Comparison of ENCODE assay signal across 9 cellular contexts in genomic region chr5:133049726-133050048, GRCh38. TPM values are rescaled to one million over a fixed set of nuclear protein-coding genes. Genes with fewer than 3 reads are reported as not detected.
DNase-seq lines count a peak whose midpoint lies in the region; ATAC-seq, FAIRE-seq and TF ChIP-seq lines count a peak whose summit lies in the region.
"Had no signal": no experiment of that assay in that cellular context is flagged by ENCODE, and none has a peak within 500 bp of the region (broad histone marks: within the 10 kb centered on the region; RNA-seq: fewer than 3 reads in every experiment).

No MANE protein-coding gene starts in this region.

- peak overlapping the region; percentile 7 to 32 for H3K27ac ChIP-seq in breast epithelium
- no peak overlapping the region for H3K27ac ChIP-seq in mammary epithelial cell (ENCODE audit: insufficient read depth, low read depth, low read length)
- H3K27ac ChIP-seq in Panc1 (ENCODE audit: low read length): peak overlapping the region; percentile 99
- peak overlapping the region; percentile 61 for H3K27ac ChIP-seq in hepatocyte
- peak overlapping the region; percentile 97 to 99 for H3K27ac ChIP-seq in thoracic aorta
- H3K27ac ChIP-seq in esophagus squamous epithelium: peak overlapping the region in 1 of 4 donors; percentile 6
- H3K27ac ChIP-seq: neutrophil had no signal

- no peaks in the 10 kb centered on the region for H3K27me3 Mint-ChIP-seq in natural killer cell treated with Interleukin-12 subunit alpha and Interleukin-12 subunit beta and Interleukin-15 and Interleukin-18, amount 100 ng/mL, for 72 hours

- H3K36me3 Mint-ChIP-seq in natural killer cell treated with Interleukin-12 subunit alpha and Interleukin-12 subunit beta and Interleukin-15 and Interleukin-18, amount 100 ng/mL, for 72 hours: no peaks in the 10 kb centered on the region

- 100% methylated on average over 1 of the region's 1 CpG for WGBS in mammary epithelial cell (ENCODE audit: low coverage, missing lambda C conversion rate)
- 4% methylated on average over 1 of the region's 1 CpG for WGBS in hepatocyte (ENCODE audit: low lambda C conversion rate, missing lambda C conversion rate)
- WGBS in esophagus squamous epithelium, 2 donors: 50 to 65% methylated on average over 1 of the region's 1 CpG

- no peak for TF ChIP-seq CTCF in breast epithelium (IDR thresholded peaks at IDR 0.05)
- TF ChIP-seq CTCF in mammary epithelial cell (conservative IDR thresholded peaks at IDR 0.05 in 1 of 2, IDR thresholded peaks at IDR 0.05 in 1 of 2; ENCODE audit: extremely low read depth in 1 of 2, insufficient read depth in 1 of 2, low read depth in 1 of 2, low read length in 2 of 2): no peak
- TF ChIP-seq CTCF in Panc1 (IDR thresholded peaks at IDR 0.05): no peak
- TF ChIP-seq CTCF in hepatocyte (IDR thresholded peaks at IDR 0.05; ENCODE audit: poor library complexity): no peak
- TF ChIP-seq CTCF in thoracic aorta (IDR thresholded peaks at IDR 0.05): no peak
- no peak for TF ChIP-seq CTCF in esophagus squamous epithelium (IDR thresholded peaks at IDR 0.05)

- H3K9ac ChIP-seq in mammary epithelial cell (ENCODE audit: insufficient read depth, low read length): no peak overlapping the region

- TF ChIP-seq POLR2A in breast epithelium (IDR thresholded peaks at IDR 0.05) (no peak), esophagus squamous epithelium (IDR thresholded peaks at IDR 0.05) (no peak), GM12891 (IDR thresholded peaks at IDR 0.05; ENCODE audit: low read depth, low read length) (no peak)

- peak overlapping the region in 1 of 2 donors; percentile 35 for H3K27ac Mint-ChIP-seq in natural killer cell treated with Interleukin-12 subunit alpha and Interleukin-12 subunit beta and Interleukin-15 and Interleukin-18, amount 100 ng/mL, for 72 hours

- intact Hi-C loops in breast epithelium (cut with DNase I; ENCODE audit: low total_unique reads) (no loop called here), mammary epithelial cell (cut with micrococcal nuclease) (no loop called here), Panc1 (cut with micrococcal nuclease; ENCODE audit: unreplicated experiment) (loop anchor here (5.0 kb wide), 1 partner anchor 87 kb away; the partner anchor contains the start of gene AFF4), esophagus squamous epithelium (cut with DNase I) (loop anchor here (10.0 kb wide), 1 partner anchor 85 kb away; the partner anchor contains the start of gene AFF4)

- DNase-seq in breast epithelium (ENCODE audit: low spot score in 2 of 2) (no peak), mammary epithelial cell (no peak), Panc1 (ENCODE audit: low read depth, low spot score) (no peak), hepatocyte (ENCODE audit: low spot score) (peak; percentile 37), thoracic aorta (ENCODE audit: low spot score) (no peak), esophagus squamous epithelium (lab: John Stamatoyannopoulos, UW) (no peak), GM12891 (ENCODE audit: insufficient read length, low spot score) (no peak)
- no peak for DNase-seq in natural killer cell treated with Interleukin-12 subunit alpha and Interleukin-12 subunit beta and Interleukin-15 and Interleukin-18, amount 100 ng/mL, for 72 hours (ENCODE audit: low spot score)

- no peak overlapping the region for H3K4me3 Mint-ChIP-seq in natural killer cell treated with Interleukin-12 subunit alpha and Interleukin-12 subunit beta and Interleukin-15 and Interleukin-18, amount 100 ng/mL, for 72 hours

- peaks cover 16 to 17% of the 10 kb centered on the region in 2 donors for H3K4me1 Mint-ChIP-seq in natural killer cell treated with Interleukin-12 subunit alpha and Interleukin-12 subunit beta and Interleukin-15 and Interleukin-18, amount 100 ng/mL, for 72 hours (ENCODE audit: low read depth in 2 of 2)

- peak; percentile 43; the same call in 1 of the 2 replicates for ATAC-seq in Panc1
- no peak for ATAC-seq in thoracic aorta (ENCODE audit: insufficient number of reproducible peaks, low FRiP score, low read depth)
- ATAC-seq in natural killer cell treated with Interleukin-12 subunit alpha and Interleukin-12 subunit beta and Interleukin-15 and Interleukin-18, amount 100 ng/mL, for 72 hours: no peak

- H3K4me1 ChIP-seq in breast epithelium (peaks cover 0 to 10% of the 10 kb centered on the region in 2 donors), mammary epithelial cell (ENCODE audit: insufficient read depth, low read length) (peaks cover 6% of the 10 kb centered on the region), Panc1 (ENCODE audit: control insufficient read depth, insufficient read depth, low read length) (peaks cover 36% of the 10 kb centered on the region), hepatocyte (ENCODE audit: insufficient read depth) (peaks cover 31% of the 10 kb centered on the region), thoracic aorta (ENCODE audit: control insufficient read depth in 1 of 2, low read depth in 2 of 2) (peaks cover 31 to 78% of the 10 kb centered on the region in 2 donors), esophagus squamous epithelium (peaks cover 4 to 36% (median 23%) of the 10 kb centered on the region in 3 donors)

- H3K9me3 ChIP-seq in breast epithelium (no peaks in the 10 kb centered on the region), mammary epithelial cell (replicated peaks; ENCODE audit: insufficient read depth, low read length) (no peaks in the 10 kb centered on the region), Panc1 (ENCODE audit: control insufficient read depth, insufficient read depth, low read depth, low read length) (no peaks in the 10 kb centered on the region), hepatocyte (ENCODE audit: low read depth) (no peaks in the 10 kb centered on the region), thoracic aorta (no peaks in the 10 kb centered on the region), esophagus squamous epithelium (no peaks in the 10 kb centered on the region)
- H3K9me3 ChIP-seq: neutrophil had no signal

- H3K79me2 ChIP-seq in mammary epithelial cell (ENCODE audit: insufficient read depth, low read length) (peaks cover 40% of the 10 kb centered on the region), hepatocyte (peaks cover 35% of the 10 kb centered on the region)

- H4K20me1 ChIP-seq in mammary epithelial cell (ENCODE audit: insufficient read depth, low read length) (no peaks in the 10 kb centered on the region), hepatocyte (ENCODE audit: insufficient read depth, poor library complexity, severe bottlenecking) (peaks cover 18% of the 10 kb centered on the region)

- H3K4me3 ChIP-seq in breast epithelium: no peak overlapping the region
- H3K4me3 ChIP-seq in mammary epithelial cell (replicated peaks in 1 of 3; ENCODE audit: insufficient read depth in 1 of 3, low read depth in 2 of 3, low read length in 3 of 3): no peak overlapping the region
- H3K4me3 ChIP-seq in Panc1 (ENCODE audit: low read depth in 2 of 2, low read length in 2 of 2): no peak overlapping the region; a peak in 1 of 4 replicates
- no peak overlapping the region for H3K4me3 ChIP-seq in hepatocyte
- peak overlapping the region; percentile 2 for H3K4me3 ChIP-seq in thoracic aorta
- no peak overlapping the region for H3K4me3 ChIP-seq in esophagus squamous epithelium

- H3K36me3 ChIP-seq in breast epithelium (no peaks in the 10 kb centered on the region), mammary epithelial cell (ENCODE audit: insufficient read depth, low read length) (no peaks in the 10 kb centered on the region), Panc1 (ENCODE audit: control insufficient read depth, insufficient read depth, low read length) (peaks cover 5% of the 10 kb centered on the region; the same call in 1 of the 2 replicates), hepatocyte (replicated peaks; ENCODE audit: insufficient read depth, low read depth) (no peaks in the 10 kb centered on the region), thoracic aorta (no peaks in the 10 kb centered on the region), esophagus squamous epithelium (no peaks in the 10 kb centered on the region)
- H3K36me3 ChIP-seq: neutrophil had no signal

- H2AFZ ChIP-seq in mammary epithelial cell (ENCODE audit: low read depth, low read length) (no peak overlapping the region), hepatocyte (no peak overlapping the region)

- in situ Hi-C loops in mammary epithelial cell (cut with MboI; ENCODE audit: low sequenced_read_pairs in 2 of 2): loop anchor here in 1 of 2 donors (5.0 kb wide), 1 partner anchor 87 kb away; the partner anchor contains the start of gene AFF4
- in situ Hi-C loops in Panc1 (cut with HindIII; ENCODE audit: low pct_unique_long_range_greater_than_20kb, low sequenced_read_pairs): no loop called here

- CTCF ChIA-PET in mammary epithelial cell (lab: Charles Lee; ENCODE audit: low non-redundant PET): no interaction called here
- CTCF ChIA-PET in Panc1 (lab: Charles Lee): no interaction called here

- dilution Hi-C loops in mammary epithelial cell (cut with HindIII; ENCODE audit: low sequenced_read_pairs): loop anchor here (5.0 kb wide), 1 partner anchor 87 kb away; the partner anchor contains the start of gene AFF4

- FAIRE-seq in GM12891 (lab: Jason Lieb, UNC): no peak

- POLR2A ChIA-PET in Panc1 (lab: Charles Lee): interaction anchor here (0.5 kb wide), 1 partner anchor 10 kb away, joined by 3 read pairs; no protein-coding TSS in a partner anchor

- no peaks in the 10 kb centered on the region for H3K9me3 Mint-ChIP-seq in natural killer cell treated with Interleukin-12 subunit alpha and Interleukin-12 subunit beta and Interleukin-15 and Interleukin-18, amount 100 ng/mL, for 72 hours

- H3K4me2 ChIP-seq in mammary epithelial cell (ENCODE audit: insufficient read depth, low read depth, low read length) (no peak overlapping the region), hepatocyte (peak overlapping the region; percentile 74)

- H3K27me3 ChIP-seq in breast epithelium: no peaks in the 10 kb centered on the region
- no peaks in the 10 kb centered on the region for H3K27me3 ChIP-seq in mammary epithelial cell (ENCODE audit: insufficient read depth, low read length)
- no peaks in the 10 kb centered on the region for H3K27me3 ChIP-seq in Panc1 (ENCODE audit: control insufficient read depth, insufficient read depth, low read length)
- H3K27me3 ChIP-seq in hepatocyte: no peaks in the 10 kb centered on the region
- H3K27me3 ChIP-seq in thoracic aorta (replicated peaks; ENCODE audit: insufficient read depth): no peaks in the 10 kb centered on the region
- H3K27me3 ChIP-seq in esophagus squamous epithelium: no peaks in the 10 kb centered on the region

- no TSS peak for BruUV-seq in mammary epithelial cell (replicated peaks; lab: Mats Ljungman, UMichigan)
- no TSS peak for BruUV-seq in Panc1 (replicated peaks; lab: Mats Ljungman, UMichigan)

- no peaks in the 10 kb centered on the region for H3K9me2 ChIP-seq in hepatocyte (replicated peaks; ENCODE audit: insufficient read depth)

RNA-seq across cellular contexts. Expression of gene HSPA4, which starts 2.1 kb away (rescaled TPM):
- total RNA-seq in breast epithelium: 10 to 100 TPM; 45.6 to 67.2 (median 55.4) TPM
- total RNA-seq in mammary epithelial cell: 100 to 1,000 TPM; 137 to 189 TPM
- polyA plus RNA-seq in mammary epithelial cell: 50.3 TPM
- polyA minus RNA-seq in mammary epithelial cell: 86.8 TPM
- total RNA-seq in Panc1 (2021; ENCODE audit: unreplicated experiment): 247 TPM
- polyA plus RNA-seq in Panc1 (2012; ENCODE audit: insufficient read length): 134 TPM
- total RNA-seq in hepatocyte: 110 and 122 TPM in 2 replicates
- 83.3 and 87.1 TPM in 2 replicates for polyA plus RNA-seq in hepatocyte
- total RNA-seq in thoracic aorta: 10 to 100 TPM; 55.3 to 59.0 TPM
- total RNA-seq in natural killer cell treated with Interleukin-12 subunit alpha and Interleukin-12 subunit beta and Interleukin-15 and Interleukin-18, amount 100 ng/mL, for 72 hours: 100 to 1,000 TPM; 136 to 145 TPM
- total RNA-seq in esophagus squamous epithelium: 10 to 100 TPM; 47.7 to 82.4 (median 67.3) TPM
- 85.3 TPM for polyA plus RNA-seq in GM12891 (2012; ENCODE audit: low read depth, missing spikeins)

RNA-seq across cellular contexts. Expression of gene ZCCHC10, which starts 23.3 kb away (rescaled TPM):
- total RNA-seq in breast epithelium (10 to 100 TPM; 13.6 to 30.4 (median 21.6) TPM), mammary epithelial cell (10 to 100 TPM; 12.3 to 20.1 TPM), Panc1 (2021; ENCODE audit: unreplicated experiment) (30.8 TPM), hepatocyte (29.1 and 33.0 TPM in 2 replicates), thoracic aorta (10 to 100 TPM; 16.8 to 40.0 TPM), esophagus squamous epithelium (10 to 100 TPM in 3 of 4 donors, 1 to 10 TPM in 1; 7.0 to 29.7 (median 13.3) TPM)
- polyA plus RNA-seq in mammary epithelial cell (33.4 TPM), hepatocyte (29.4 and 30.7 TPM in 2 replicates)
- polyA minus RNA-seq in mammary epithelial cell: 26.9 TPM
- 22.1 TPM for polyA plus RNA-seq in Panc1 (2012; ENCODE audit: insufficient read length)
- total RNA-seq in natural killer cell treated with Interleukin-12 subunit alpha and Interleukin-12 subunit beta and Interleukin-15 and Interleukin-18, amount 100 ng/mL, for 72 hours: 10 to 100 TPM; 21.6 to 31.4 TPM
- 44.3 TPM for polyA plus RNA-seq in GM12891 (2012; ENCODE audit: low read depth, missing spikeins)

Comparison
In these comparisons a context has a peak if more than half of its experiments do, and no peak if none do; other contexts are left out.
1. intact Hi-C loops: an anchor here in Panc1 (5.0 kb wide) and esophagus squamous epithelium (10.0 kb wide); none called in breast epithelium and mammary epithelial cell.